ENCODE assay signal across 9 cellular contexts in the genomic region with DNA sequence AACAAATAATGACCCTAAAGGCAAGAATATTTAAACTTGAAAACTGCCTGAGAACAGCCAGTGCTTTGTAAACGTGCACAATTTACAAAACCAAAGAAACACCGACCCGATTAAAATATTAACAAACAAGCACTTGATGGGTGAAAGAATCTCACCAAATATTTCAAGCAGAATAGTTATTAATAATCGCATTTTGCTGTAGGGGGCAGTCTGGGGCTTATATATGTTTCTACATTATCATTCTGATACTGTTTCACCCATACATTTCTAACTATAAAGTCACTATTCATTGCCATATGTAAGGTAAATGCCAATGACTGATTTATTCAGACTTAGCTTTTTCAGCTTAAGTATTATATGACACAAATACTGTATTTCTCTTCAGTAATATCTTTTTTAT. TPM values are rescaled to one million over a fixed set of nuclear protein-coding genes. Genes with fewer than 3 reads are reported as not detected.
DNase-seq lines count a peak whose midpoint lies in the region; ATAC-seq and TF ChIP-seq lines count a peak whose summit lies in the region.
"Had no signal": no experiment of that assay in that cellular context is flagged by ENCODE, and none has a peak within 500 bp of the region (broad histone marks: within the 10 kb centered on the region; RNA-seq: fewer than 3 reads in every experiment).

No MANE protein-coding gene starts in this region.

- H3K4me3 ChIP-seq in Karpas-422 (ENCODE audit: low read length), result no peak overlapping the region

- H3K4me3 Mint-ChIP-seq in brain (no peak overlapping the region), neural crest cell (no peak overlapping the region)

- H3K36me3 Mint-ChIP-seq in brain (peaks cover 30% of the 10 kb centered on the region), neural crest cell (ENCODE audit: low read depth) (no peaks in the 10 kb centered on the region)

- no peak overlapping the region for H3K9ac ChIP-seq in Karpas-422 (ENCODE audit: low read length)

- peak; percentile 44 to 55 for TF ChIP-seq CTCF in brain (conservative IDR thresholded peaks at IDR 0.05)
- TF ChIP-seq CTCF in neural crest cell (conservative IDR thresholded peaks at IDR 0.05), result peak; percentile 58

- ATAC-seq in GM21723 (IDR thresholded peaks at IDR 0.05; ENCODE audit: unreplicated experiment), result no peak

- H3K4me1 ChIP-seq in Karpas-422 (ENCODE audit: low read length), result no peaks in the 10 kb centered on the region

- peak overlapping the region in 1 of 5 experiments; percentile 14 for H3K27ac Mint-ChIP-seq in brain
- H3K27ac Mint-ChIP-seq in neural crest cell (ENCODE audit: unreplicated experiment), result no peak overlapping the region

- no peaks in the 10 kb centered on the region for H3K4me1 Mint-ChIP-seq in brain
- no peaks in the 10 kb centered on the region for H3K4me1 Mint-ChIP-seq in neural crest cell

- H3K27me3 Mint-ChIP-seq in brain (no peaks in the 10 kb centered on the region), neural crest cell (ENCODE audit: low read depth) (no peaks in the 10 kb centered on the region)

- H3K9me2 ChIP-seq in Karpas-422 (replicated peaks; ENCODE audit: insufficient read depth, low read length), result no peaks in the 10 kb centered on the region

- H3K9me3 ChIP-seq in Karpas-422 (ENCODE audit: low read length), result no peaks in the 10 kb centered on the region

- no peak overlapping the region for H3K4me2 ChIP-seq in Karpas-422 (ENCODE audit: low read depth, low read length, poor library complexity, severe bottlenecking)

- no peaks in the 10 kb centered on the region for H3K27me3 ChIP-seq in Karpas-422 (ENCODE audit: low read length)

- H3K9me3 Mint-ChIP-seq in brain (no peaks in the 10 kb centered on the region), neural crest cell (no peaks in the 10 kb centered on the region)

- peaks cover 44% of the 10 kb centered on the region for H3K79me2 ChIP-seq in Karpas-422 (ENCODE audit: low read length)

- no peak overlapping the region for H3K27ac ChIP-seq in Karpas-422 (ENCODE audit: low read length)

- no peaks in the 10 kb centered on the region for H4K20me1 ChIP-seq in Karpas-422 (ENCODE audit: insufficient read depth, low read depth, low read length)

- H3K36me3 ChIP-seq in Karpas-422 (ENCODE audit: insufficient read depth, low read length), result no peaks in the 10 kb centered on the region; the same call in 1 of the 2 replicates

- no peak overlapping the region for H2AFZ ChIP-seq in Karpas-422 (ENCODE audit: low read length)

- DNase-seq in NCI-H510A treated with DMSO at 0.1 percent for 48 hours (lab: John Stamatoyannopoulos, UW) (peak; percentile 4), NCI-H510A (lab: John Stamatoyannopoulos, UW) (no peak), Karpas-422 (peak; percentile 79), neural crest cell (ENCODE audit: low read depth, low spot score) (no peak), occipital lobe (lab: John Stamatoyannopoulos, UW) (no peak), islet precursor cell (no peak)
- DNase-seq: SHP77 treated with DMSO at 0.1 percent for 48 hours had no signal

RNA-seq across cellular contexts. Expression of a gene that starts 37.7 kb away (rescaled TPM):
- total RNA-seq in Karpas-422 (2014; rRNA removed; shearing (Covaris generic); ENCODE audit: low replicate concordance), result 18.8 and 56.8 TPM in 2 replicates
- 31.4 TPM for polyA plus RNA-seq in brain (ENCODE audit: insufficient read depth, low read depth, low replicate concordance)
- total RNA-seq in neural crest cell, result 60.7 and 62.7 TPM in 2 replicates
- 68.2 TPM for total RNA-seq in occipital lobe

Comparison
In these comparisons a context has a peak if more than half of its experiments do, and no peak if none do; other contexts are left out.
1. DNase-seq: peak in NCI-H510A treated with DMSO at 0.1 percent for 48 hours (single experiment) and Karpas-422 (single experiment); none in NCI-H510A (single experiment), neural crest cell (single experiment), occipital lobe (single experiment) and islet precursor cell (single experiment).